ENCODE assay signal across 1 cellular context in genomic region chr3:190320594-190321362, GRCh38.
TF ChIP-seq lines count a peak whose summit lies in the region.

No MANE protein-coding gene starts in this region.

TF ChIP-seq in IMR-90, 13 proteins besides CTCF, POLR2A, EP300 and RAD21:
- TF ChIP-seq USF2 (IDR thresholded peaks at IDR 0.05; ENCODE audit: low read depth, low read length) = no peak
- no peak for TF ChIP-seq SMC3 (IDR thresholded peaks at IDR 0.05; ENCODE audit: low read depth, low read length)
